ENCODE assay signal across 11 cellular contexts in genomic region chr1:241972703-241973375, GRCh38. TPM values are rescaled to one million over a fixed set of nuclear protein-coding genes. Genes with fewer than 3 reads are reported as not detected.
DNase-seq lines count a peak whose midpoint lies in the region; ATAC-seq and TF ChIP-seq lines count a peak whose summit lies in the region.
"Had no signal": no experiment of that assay in that cellular context is flagged by ENCODE, and none has a peak within 500 bp of the region (broad histone marks: within the 10 kb centered on the region; RNA-seq: fewer than 3 reads in every experiment).

No MANE protein-coding gene starts in this region.

- intact Hi-C loops in colonic mucosa (cut with DNase I): no loop called here

- no peak overlapping the region for H2BK5ac ChIP-seq in H9 (ENCODE audit: insufficient read length, low read length)

- no peak overlapping the region for H2AK5ac ChIP-seq in H9 (ENCODE audit: insufficient read length, low read length)

- H3K23ac ChIP-seq in H9 (ENCODE audit: insufficient read length, low read depth, low read length): no peak overlapping the region

- no peak overlapping the region for H4K91ac ChIP-seq in H9 (ENCODE audit: insufficient read length, low read depth, low read length)

- H4K5ac ChIP-seq in H9 (ENCODE audit: insufficient read length, low read depth, low read length): no peak overlapping the region

- no peak overlapping the region for H2BK15ac ChIP-seq in H9 (ENCODE audit: low read depth, low read length)

- DNase-seq in H9: peak; percentile 51
- peak; percentile 54 for DNase-seq in OCI-M1 (lab: John Stamatoyannopoulos, UW)
- DNase-seq in fibroblast of mammary gland (ENCODE audit: low read depth): peak; percentile 11
- DNase-seq in osteoblast (ENCODE audit: insufficient read length, low spot score, missing footprints): peak; percentile 8
- no peak for DNase-seq in stimulated activated CD4-positive, alpha-beta T cell treated with anti-CD3 and anti-CD28 coated beads, Interleukin-15, amount 100 ng/mL, for 24 hours
- no peak for DNase-seq in colonic mucosa
- DNase-seq: mucosa of descending colon, NCI-H2107, substantia nigra had no signal

- no peak overlapping the region for H3K4ac ChIP-seq in H9 (ENCODE audit: low read depth, low read length)

- WGBS in H9 (ENCODE audit: extremely low coverage, insufficient read length, low lambda C conversion rate): no CpG with 5 or more reads among the region's 6 CpGs

- TF ChIP-seq CTCF in H9 (conservative IDR thresholded peaks at IDR 0.05): no peak
- TF ChIP-seq CTCF in fibroblast of mammary gland (conservative IDR thresholded peaks at IDR 0.05; ENCODE audit: control insufficient read depth, insufficient read depth, low read depth, low read length): no peak
- no peak for TF ChIP-seq CTCF in osteoblast (IDR thresholded peaks at IDR 0.05; ENCODE audit: extremely low read depth, low read depth, low read length)
- no peak for TF ChIP-seq CTCF in colonic mucosa (IDR thresholded peaks at IDR 0.05)

- H3K4me1 Mint-ChIP-seq in H9: peaks cover 11 to 21% of the 10 kb centered on the region in 2 experiments

- no peaks in the 10 kb centered on the region for H3K9me3 Mint-ChIP-seq in H9

- no peak overlapping the region for H3K56ac ChIP-seq in H9 (ENCODE audit: insufficient read length, low read depth, low read length)

- H2BK20ac ChIP-seq in H9 (ENCODE audit: low read depth, low read length, poor library complexity, severe bottlenecking): no peak overlapping the region

- no peak overlapping the region for H3K4me3 ChIP-seq in fibroblast of mammary gland (ENCODE audit: control insufficient read depth, low read depth, low read length)
- H3K4me3 ChIP-seq in osteoblast (ENCODE audit: insufficient read depth, low read length): no peak overlapping the region
- no peak overlapping the region for H3K4me3 ChIP-seq in colonic mucosa
- H3K4me3 ChIP-seq: breast epithelium, mucosa of descending colon had no signal

- ATAC-seq in GM19035 (IDR thresholded peaks at IDR 0.05; ENCODE audit: unreplicated experiment): no peak
- ATAC-seq: mucosa of descending colon had no signal

- no peaks in the 10 kb centered on the region; a peak in 1 of 7 replicates for H3K36me3 Mint-ChIP-seq in H9 (ENCODE audit: insufficient read depth in 1 of 3, low read depth in 3 of 3)

- H3K4me3 Mint-ChIP-seq in H9: no peak overlapping the region

- H4K8ac ChIP-seq in H9 (replicated peaks; ENCODE audit: insufficient read length, low read depth, low read length): no peak overlapping the region

- no peak overlapping the region for H3T11ph ChIP-seq in H9 (ENCODE audit: low read length)

- no peak overlapping the region for H3K4me2 ChIP-seq in H9 (ENCODE audit: insufficient read depth, insufficient read length, low read length)
- H3K4me2 ChIP-seq in osteoblast (ENCODE audit: insufficient read depth, low read length): peak overlapping the region; percentile 48

- no peak overlapping the region for H2AFZ ChIP-seq in H9 (ENCODE audit: low read length)
- no peak overlapping the region for H2AFZ ChIP-seq in osteoblast (ENCODE audit: low read length)

- peak overlapping the region in 2 of 3 experiments; percentile 90 to 91; a peak in 2 of 7 replicates for H3K27ac Mint-ChIP-seq in H9

- H3K14ac ChIP-seq in H9 (ENCODE audit: insufficient read depth, low read length): no peak overlapping the region; the same call in 1 of the 2 replicates

- H3K27me3 ChIP-seq in H9 (ENCODE audit: insufficient read depth, low read length) (no peaks in the 10 kb centered on the region), osteoblast (ENCODE audit: insufficient read depth, low read length) (no peaks in the 10 kb centered on the region), colonic mucosa (no peaks in the 10 kb centered on the region)
- H3K27me3 ChIP-seq: breast epithelium had no signal

- no peaks in the 10 kb centered on the region for H3K36me3 ChIP-seq in osteoblast (ENCODE audit: insufficient read depth, low read length)
- H3K36me3 ChIP-seq in colonic mucosa: no peaks in the 10 kb centered on the region
- H3K36me3 ChIP-seq: breast epithelium had no signal

- no peak overlapping the region for H2BK12ac ChIP-seq in H9 (ENCODE audit: insufficient read length, low read depth, low read length)

- no peak overlapping the region for H3K18ac ChIP-seq in H9 (ENCODE audit: insufficient read length, low read depth, low read length)

- H3K4me1 ChIP-seq in H9 (ENCODE audit: insufficient read depth, low read length) (no peaks in the 10 kb centered on the region; the same call in 1 of the 2 replicates), osteoblast (ENCODE audit: insufficient read depth, low read length) (no peaks in the 10 kb centered on the region), colonic mucosa (no peaks in the 10 kb centered on the region)
- H3K4me1 ChIP-seq: breast epithelium had no signal

- H4K20me1 ChIP-seq in H9 (ENCODE audit: control insufficient read depth, insufficient read depth, insufficient read length) (no peaks in the 10 kb centered on the region), osteoblast (ENCODE audit: insufficient read depth, low read length) (no peaks in the 10 kb centered on the region)

- peak overlapping the region; percentile 67 for H2BK120ac ChIP-seq in H9 (ENCODE audit: low read depth, low read length, poor library complexity, severe bottlenecking)

- no peak overlapping the region for H3K9ac ChIP-seq in H9 (ENCODE audit: extremely low read depth, insufficient read length, low read length)
- no peak overlapping the region for H3K9ac ChIP-seq in colonic mucosa (ENCODE audit: low read depth in 2 of 2, low read length in 2 of 2)

- H3K79me2 ChIP-seq in H9 (ENCODE audit: insufficient read depth, low read length) (no peaks in the 10 kb centered on the region), osteoblast (ENCODE audit: insufficient read depth, low read length) (no peaks in the 10 kb centered on the region)

- no peak overlapping the region for H3K27ac ChIP-seq in H9 (ENCODE audit: insufficient read length, low read depth, low read length)
- no peak overlapping the region for H3K27ac ChIP-seq in osteoblast (ENCODE audit: low read depth, low read length)
- no peak overlapping the region for H3K27ac ChIP-seq in colonic mucosa
- H3K27ac ChIP-seq: breast epithelium had no signal

- H3K9me3 ChIP-seq in H9 (ENCODE audit: control insufficient read depth, low read depth, low read length) (no peaks in the 10 kb centered on the region), osteoblast (ENCODE audit: low read depth, low read length) (no peaks in the 10 kb centered on the region), colonic mucosa (no peaks in the 10 kb centered on the region)
- H3K9me3 ChIP-seq: breast epithelium, mucosa of descending colon had no signal

- H3K79me1 ChIP-seq in H9 (ENCODE audit: insufficient read depth, low read depth, low read length, poor library complexity, severe bottlenecking): no peaks in the 10 kb centered on the region

- H3K23me2 ChIP-seq in H9 (ENCODE audit: insufficient read length, low read depth, low read length, poor library complexity, severe bottlenecking): no peaks in the 10 kb centered on the region

- no peaks in the 10 kb centered on the region for H3K27me3 Mint-ChIP-seq in H9 (ENCODE audit: low read depth)

RNA-seq across cellular contexts. Expression of gene BECN2, which starts 15.3 kb away (rescaled TPM):
- total RNA-seq in H9 (2021): not detected in 2 replicates
- total RNA-seq in osteoblast: not detected in 2 replicates
- total RNA-seq in colonic mucosa: not detected
- total RNA-seq: breast epithelium, mucosa of descending colon had no signal

RNA-seq across cellular contexts. Expression of gene MAP1LC3C, which starts 26.1 kb away (rescaled TPM):
- total RNA-seq in H9 (2021) (3.5 and 3.6 TPM in 2 replicates), osteoblast (under 0.01 and 0.29 TPM in 2 replicates), colonic mucosa (not detected)

Comparison
In these comparisons a context has a peak if more than half of its experiments do, and no peak if none do; other contexts are left out.
1. DNase-seq: peak in H9 (single experiment), OCI-M1 (single experiment), fibroblast of mammary gland (single experiment) and osteoblast (single experiment); none in stimulated activated CD4-positive, alpha-beta T cell treated with anti-CD3 and anti-CD28 coated beads, Interleukin-15, amount 100 ng/mL, for 24 hours (single experiment) and colonic mucosa (single experiment).